8 cellular contexts compared by ENCODE assay signal in genomic region chr19:43754562-43755255, GRCh38. TPM values are rescaled to one million over a fixed set of nuclear protein-coding genes. Genes with fewer than 3 reads are reported as not detected.
DNase-seq lines count a peak whose midpoint lies in the region; ATAC-seq, FAIRE-seq and TF ChIP-seq lines count a peak whose summit lies in the region.

A gene with protein sequence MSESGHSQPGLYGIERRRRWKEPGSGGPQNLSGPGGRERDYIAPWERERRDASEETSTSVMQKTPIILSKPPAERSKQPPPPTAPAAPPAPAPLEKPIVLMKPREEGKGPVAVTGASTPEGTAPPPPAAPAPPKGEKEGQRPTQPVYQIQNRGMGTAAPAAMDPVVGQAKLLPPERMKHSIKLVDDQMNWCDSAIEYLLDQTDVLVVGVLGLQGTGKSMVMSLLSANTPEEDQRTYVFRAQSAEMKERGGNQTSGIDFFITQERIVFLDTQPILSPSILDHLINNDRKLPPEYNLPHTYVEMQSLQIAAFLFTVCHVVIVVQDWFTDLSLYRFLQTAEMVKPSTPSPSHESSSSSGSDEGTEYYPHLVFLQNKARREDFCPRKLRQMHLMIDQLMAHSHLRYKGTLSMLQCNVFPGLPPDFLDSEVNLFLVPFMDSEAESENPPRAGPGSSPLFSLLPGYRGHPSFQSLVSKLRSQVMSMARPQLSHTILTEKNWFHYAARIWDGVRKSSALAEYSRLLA (minus strand): TSS chr19:43754962. CDS start chr19:43750741, 4,221 bp downstream.

- ATAC-seq in GM19397 (IDR thresholded peaks at IDR 0.05; ENCODE audit: unreplicated experiment), result peak; percentile 64
- ATAC-seq in HG03565 (IDR thresholded peaks at IDR 0.05; ENCODE audit: unreplicated experiment), result peak; percentile 42
- peak; percentile 95 for ATAC-seq in HepG2

- peak within 1 kb of the TSS; percentile 96 to 99 (median 98) for H3K27ac Mint-ChIP-seq in CD14-positive monocyte

- H2AFZ ChIP-seq in HepG2 (ENCODE audit: low read length), result no peak within 1 kb of the TSS

- no peak for TF ChIP-seq RAD21 in HepG2 (CRISPR knock-in tag; IDR thresholded peaks at IDR 0.05)

- peak within 1 kb of the TSS; percentile 90 for H3K9ac ChIP-seq in HepG2 (ENCODE audit: insufficient read depth, low read depth, low read length)

- peaks cover 66% of the 10 kb centered on the region for H3K4me1 Mint-ChIP-seq in CD14-positive monocyte

- CTCF ChIA-PET in HepG2 (lab: Yijun Ruan, JAX; ENCODE audit: low intra/inter-chr PET ratio, low total read pairs), result no interaction called here

- peak within 1 kb of the TSS; percentile 88 for H3K4me2 ChIP-seq in HepG2 (ENCODE audit: low read depth, low read length)

- TF ChIP-seq EP300 in HepG2 (IDR thresholded peaks at IDR 0.05; ENCODE audit: low read depth in 2 of 2, low read length in 2 of 2) (no peak), HepG2 (CRISPR knock-in tag; IDR thresholded peaks at IDR 0.05; ENCODE audit: borderline replicate concordance) (no peak; the same call in 1 of the 2 replicates)

- peaks cover 26% of the 10 kb centered on the region for H3K4me1 ChIP-seq in HepG2 (ENCODE audit: insufficient read depth, low read length)

- H3K9me3 Mint-ChIP-seq in CD14-positive monocyte, result peaks cover 0 to 2% (median 0%) of the 10 kb centered on the region in 7 donors

- intact Hi-C loops in CD14-positive monocyte (cut with micrococcal nuclease) (no loop called here), HepG2 (cut with micrococcal nuclease; ENCODE audit: unreplicated experiment) (no loop called here)

- H3K4me3 Mint-ChIP-seq in CD14-positive monocyte, result peak within 1 kb of the TSS; percentile 93 to 94

- H3K36me3 ChIP-seq in HepG2 (replicated peaks in 1 of 2; ENCODE audit: control insufficient read depth in 1 of 2, insufficient read depth in 2 of 2, low read length in 2 of 2), result peaks cover 3 to 17% of the 10 kb centered on the region in 2 experiments

- peaks cover 21 to 27% of the 10 kb centered on the region in 2 donors for H3K36me3 Mint-ChIP-seq in CD14-positive monocyte

- peak within 1 kb of the TSS; percentile 93 for H3K27ac ChIP-seq in HepG2 (ENCODE audit: extremely low read length, insufficient read depth, low read length)

- WGBS in HepG2 (ENCODE audit: low lambda C conversion rate), result 0% methylated on average over 43 of the region's 70 CpGs

- peak within 1 kb of the TSS; percentile 66 to 83 (median 67) for H3K4me3 ChIP-seq in HepG2 (replicated peaks in 1 of 3; ENCODE audit: insufficient read depth in 1 of 3, low read depth in 2 of 3, low read length in 3 of 3)

- BruUV-seq in HepG2 (replicated peaks; lab: Mats Ljungman, UMichigan), result no TSS peak

- TF ChIP-seq CTCF in CD14-positive monocyte (IDR thresholded peaks at IDR 0.05) (no peak), HepG2 (CRISPR knock-in tag; IDR thresholded peaks at IDR 0.05) (no peak)

- no peaks in the 10 kb centered on the region for H3K27me3 ChIP-seq in HepG2 (ENCODE audit: control insufficient read depth in 1 of 2, insufficient read depth in 2 of 2, low read length in 2 of 2)

- H3K79me2 ChIP-seq in HepG2 (ENCODE audit: insufficient read depth, low read length), result peaks cover 16% of the 10 kb centered on the region

- POLR2A ChIA-PET in HepG2 (lab: Yijun Ruan, JAX), result interaction anchor here (0.7 to 1.6 kb wide), 11 partner anchors 9 to 159 kb away, joined by 3 to 20 read pairs (median 4); partner anchors contain the start of genes IRGQ and ZNF283

- H4K20me1 ChIP-seq in HepG2 (ENCODE audit: insufficient read depth, low read length), result no peaks in the 10 kb centered on the region

- in situ Hi-C loops in HepG2 (cut with HindIII; ENCODE audit: extremely low pct_ligation_motif_present, low pct_unique_long_range_greater_than_20kb), result no loop called here

- FAIRE-seq in HepG2 (lab: Jason Lieb, UNC), result peak; percentile 76

- DNase-seq in CD14-positive monocyte (ENCODE audit: low spot score) (peak; percentile 98), NCI-H774 (lab: John Stamatoyannopoulos, UW) (peak; percentile 97), dermis blood vessel endothelial cell (peak; percentile 98), HepG2 (ENCODE audit: low spot score) (peak; percentile 94)
- DNase-seq in activated CD4-positive, alpha-beta T cell treated with anti-CD3 and anti-CD28 coated beads, Interleukin-2, amount 50 U/mL, for 4 hours, result peak; percentile 97 to 98
- peak; percentile 96 to 98 for DNase-seq in stimulated activated CD4-positive, alpha-beta T cell treated with anti-CD3 and anti-CD28 coated beads, Interleukin-2, amount 100 ng/mL, for 48 hours

- H3K9me3 ChIP-seq in HepG2 (ENCODE audit: low read length), result no peaks in the 10 kb centered on the region

- peak; percentile 90 to 94 for TF ChIP-seq POLR2A in HepG2 (IDR thresholded peaks at IDR 0.05; ENCODE audit: insufficient read depth in 1 of 2, low read depth in 2 of 2, low read length in 2 of 2)

- H3K27me3 Mint-ChIP-seq in CD14-positive monocyte (ENCODE audit: low read depth in 3 of 3), result no peaks in the 10 kb centered on the region

TF ChIP-seq in HepG2, 621 proteins besides CTCF, POLR2A, EP300 and RAD21 (continues in another document):
- peak; percentile 92 for TF ChIP-seq SNAPC4 (CRISPR knock-in tag; IDR thresholded peaks at IDR 0.05)
- no peak for TF ChIP-seq TOE1 (CRISPR knock-in tag; IDR thresholded peaks at IDR 0.05)
- TF ChIP-seq ZFP36L2 (CRISPR knock-in tag; IDR thresholded peaks at IDR 0.05), result no peak

RNA-seq across cellular contexts. Expression of the gene that starts here (rescaled TPM):
- polyA plus RNA-seq in CD14-positive monocyte (1 to 10 TPM; 1.3 to 2.4 TPM), HepG2 (2011; rRNA removed) (16.1 and 16.7 TPM in 2 replicates)
- total RNA-seq in dermis blood vessel endothelial cell (8.8 and 9.0 TPM in 2 replicates), HepG2 (2016; rRNA removed; fragmentation: Illumina TruSeq; extraction: Trizol) (9.6 and 18.7 TPM in 2 replicates)
- total RNA-seq in HepG2 (2016; cell fraction: cytosol; rRNA removed; fragmentation: Illumina TruSeq; extraction: Trizol; ENCODE audit: low read depth), result 4.7 and 6.3 TPM in 2 replicates
- 10.9 and 18.3 TPM in 2 replicates for total RNA-seq in HepG2 (2016; cell fraction: insoluble cytoplasmic fraction; rRNA removed; fragmentation: Illumina TruSeq; extraction: Trizol)
- 5.4 and 5.5 TPM in 2 replicates for total RNA-seq in HepG2 (2016; cell fraction: membrane; rRNA removed; fragmentation: Illumina TruSeq; extraction: Trizol)
- 20.5 and 25.3 TPM in 2 replicates for total RNA-seq in HepG2 (2016; cell fraction: nucleus; rRNA removed; fragmentation: Illumina TruSeq; extraction: Trizol)
- polyA plus RNA-seq in HepG2 (2011; cell fraction: cytosol; rRNA removed), result 4.3 and 6.9 TPM in 2 replicates
- polyA plus RNA-seq in HepG2 (2011; cell fraction: nucleus; rRNA removed), result 36.9 and 41.9 TPM in 2 replicates
- polyA plus RNA-seq in HepG2 (2012), result 12.3 and 15.7 TPM in 2 replicates
- 2.4 and 2.9 TPM in 2 replicates for polyA plus RNA-seq in HepG2 (2016; cell fraction: cytosol; fragmentation: Illumina TruSeq; extraction: Trizol; ENCODE audit: low read depth)
- polyA plus RNA-seq in HepG2 (2016; cell fraction: insoluble cytoplasmic fraction; fragmentation: Illumina TruSeq; extraction: Trizol; ENCODE audit: low read depth), result 16.1 and 23.3 TPM in 2 replicates
- 3.6 and 4.5 TPM in 2 replicates for polyA plus RNA-seq in HepG2 (2016; cell fraction: membrane; fragmentation: Illumina TruSeq; extraction: Trizol; ENCODE audit: low read depth)
- 70.5 and 75.9 TPM in 2 replicates for polyA plus RNA-seq in HepG2 (2016; cell fraction: nucleus; fragmentation: Illumina TruSeq; extraction: Trizol; ENCODE audit: insufficient read depth, low read depth)
- polyA minus RNA-seq in HepG2 (2011; rRNA and poly(A)+ RNA removed; ENCODE audit: low replicate concordance), result 12.4 and 18.2 TPM in 2 replicates
- 2.9 and 3.6 TPM in 2 replicates for polyA minus RNA-seq in HepG2 (2011; cell fraction: cytosol; rRNA and poly(A)+ RNA removed)
- 16.5 and 18.7 TPM in 2 replicates for polyA minus RNA-seq in HepG2 (2011; cell fraction: nucleus; rRNA and poly(A)+ RNA removed)

Comparison
In these comparisons a context has a peak if more than half of its experiments do, and no peak if none do; other contexts are left out.
1. Peak in every context shown above with its lines: DNase-seq, ATAC-seq, H3K4me3 ChIP-seq and H3K27ac ChIP-seq.
2. ATAC-seq: peak in every context shown above with its lines; median percentile 95 in HepG2; 64 in GM19397; 42 in HG03565.